30 cellular contexts compared by ENCODE assay signal in genomic region chr3:141602706-141603105, GRCh38.
"Had no signal": no experiment of that assay in that cellular context is flagged by ENCODE, and none has a peak within 500 bp of the region (broad histone marks: within the 10 kb centered on the region; RNA-seq: fewer than 3 reads in every experiment).

No MANE protein-coding gene starts in this region.

- H3K4me1 Mint-ChIP-seq: activated naive CD4-positive, alpha-beta T cell treated with anti-CD3 and anti-CD28 coated beads, Interleukin-2, amount 10 ng/mL, durations not matched to agents 7 days and 5 days; activated naive CD8-positive, alpha-beta T cell treated with anti-CD3 and anti-CD28 coated beads, Interleukin-2, amount 10 ng/mL, durations not matched to agents 7 days and 5 days; neural crest cell; stimulated activated naive B cell treated with anti-CD40 and anti-IgM and Interleukin-4, amounts not matched to agents 10 μg/mL and 1 μg/mL and 100 μg/mL, for 72 hours had no signal

- H3K27me3 Mint-ChIP-seq: activated CD8-positive, alpha-beta T cell treated with anti-CD3 and anti-CD28 coated beads for 36 hours; activated naive CD4-positive, alpha-beta T cell treated with anti-CD3 and anti-CD28 coated beads, Interleukin-2, amount 10 ng/mL, durations not matched to agents 7 days and 5 days; activated naive CD8-positive, alpha-beta T cell treated with anti-CD3 and anti-CD28 coated beads, Interleukin-2, amount 10 ng/mL, durations not matched to agents 7 days and 5 days; dendritic cell treated with granulocyte-macrophage colony-stimulating factor and Interleukin-4, amounts not matched to agents 40 ng/mL and 50 ng/mL, for 4 days; stimulated activated naive B cell treated with anti-CD40 and anti-IgM and Interleukin-4, amounts not matched to agents 10 μg/mL and 1 μg/mL and 100 μg/mL, for 72 hours had no signal

- H3K27ac Mint-ChIP-seq: activated CD8-positive, alpha-beta T cell treated with anti-CD3 and anti-CD28 coated beads for 36 hours; activated naive CD4-positive, alpha-beta T cell treated with anti-CD3 and anti-CD28 coated beads, Interleukin-2, amount 10 ng/mL, durations not matched to agents 7 days and 5 days; activated naive CD8-positive, alpha-beta T cell treated with anti-CD3 and anti-CD28 coated beads, Interleukin-2, amount 10 ng/mL, durations not matched to agents 7 days and 5 days; activated T-helper 1 cell treated with anti-CD3 and anti-CD28 coated beads, Interleukin-12 subunit alpha, Interleukin-12 subunit beta, Interleukin-2, Interleukin-4 antibody, amounts not matched to agents 30 ng/mL and 10 ng/mL and 1 ng/mL, durations not matched to agents 14 hours and 24 hours and 36 hours; dendritic cell treated with granulocyte-macrophage colony-stimulating factor and Interleukin-4, amounts not matched to agents 40 ng/mL and 50 ng/mL, for 4 days; stimulated activated naive B cell treated with anti-CD40 and anti-IgM and Interleukin-4, amounts not matched to agents 10 μg/mL and 1 μg/mL and 100 μg/mL, for 72 hours had no signal

- H3K36me3 ChIP-seq: prostate gland, uterus, WERI-Rb-1 had no signal

- H3K4me2 ChIP-seq: smooth muscle cell had no signal

- DNase-seq: activated CD4-positive, alpha-beta T cell treated with anti-CD3 and anti-CD28 coated beads, Interleukin-2, amount 50 U/mL, for 1 hour; activated CD4-positive, CD25-positive, alpha-beta regulatory T cell treated with anti-CD3 and anti-CD28 coated beads, Interleukin-2, amount 50 U/mL, for 72 hours; activated CD8-positive, alpha-beta T cell treated with anti-CD3 and anti-CD28 coated beads for 36 hours; activated gamma-delta T cell; activated naive CD4-positive, alpha-beta T cell treated with anti-CD3 and anti-CD28 coated beads, Interleukin-2, amount 10 ng/mL, durations not matched to agents 7 days and 5 days; activated naive CD8-positive, alpha-beta T cell treated with anti-CD3 and anti-CD28 coated beads, Interleukin-2, amount 10 ng/mL, durations not matched to agents 7 days and 5 days; caudate nucleus; esophagus squamous epithelium; glutamatergic neuron; islet precursor cell; left ventricle myocardium inferior; mucosa of descending colon; nucleus accumbens; pancreas; stimulated activated CD4-positive, alpha-beta T cell treated with anti-CD3 and anti-CD28 coated beads, Interleukin-1b, Interleukin-23, amount 100 ng/mL, for 48 hours; stimulated activated CD4-positive, alpha-beta T cell treated with anti-CD3 and anti-CD28 coated beads, Interleukin-4, amount 100 ng/mL, for 4 hours; stimulated activated CD8-positive, alpha-beta memory T cell treated with anti-CD3 and anti-CD28 coated beads, Interleukin-4, amount 100 ng/mL, for 48 hours; stimulated activated naive B cell treated with anti-CD40 and anti-IgM and Interleukin-4, amounts not matched to agents 10 μg/mL and 1 μg/mL and 100 μg/mL, for 72 hours; stomach; uterus; WERI-Rb-1 had no signal

- H3K27ac ChIP-seq: epithelial cell of prostate, esophagus squamous epithelium, left ventricle myocardium inferior, pancreas, prostate gland, SK-N-MC, tibial nerve, WERI-Rb-1 had no signal

- H3K27me3 ChIP-seq: esophagus squamous epithelium, pancreas, stomach, tibial nerve, uterus had no signal

- H3K9me3 ChIP-seq: esophagus squamous epithelium, mucosa of descending colon, pancreas, prostate gland had no signal

- H3K4me3 ChIP-seq: esophagus squamous epithelium, left ventricle myocardium inferior, lung, mucosa of descending colon, pancreas, prostate gland, SK-N-MC, smooth muscle cell, stomach, tibial nerve, uterus had no signal

- H3K4me1 ChIP-seq: esophagus squamous epithelium, pancreas, prostate gland, stomach, tibial nerve, uterus had no signal

- ATAC-seq: activated CD8-positive, alpha-beta T cell treated with anti-CD3 and anti-CD28 coated beads for 36 hours; mucosa of descending colon; pancreas; stimulated activated naive B cell treated with anti-CD40 and anti-IgM and Interleukin-4, amounts not matched to agents 10 μg/mL and 1 μg/mL and 100 μg/mL, for 72 hours had no signal

- H3K4me3 Mint-ChIP-seq: activated CD8-positive, alpha-beta T cell treated with anti-CD3 and anti-CD28 coated beads for 36 hours; activated naive CD4-positive, alpha-beta T cell treated with anti-CD3 and anti-CD28 coated beads, Interleukin-2, amount 10 ng/mL, durations not matched to agents 7 days and 5 days; activated naive CD8-positive, alpha-beta T cell treated with anti-CD3 and anti-CD28 coated beads, Interleukin-2, amount 10 ng/mL, durations not matched to agents 7 days and 5 days; activated T-helper 1 cell treated with anti-CD3 and anti-CD28 coated beads, Interleukin-12 subunit alpha, Interleukin-12 subunit beta, Interleukin-2, Interleukin-4 antibody, amounts not matched to agents 30 ng/mL and 10 ng/mL and 1 ng/mL, durations not matched to agents 14 hours and 24 hours and 36 hours; dendritic cell treated with granulocyte-macrophage colony-stimulating factor and Interleukin-4, amounts not matched to agents 40 ng/mL and 50 ng/mL, for 4 days; neural crest cell; stimulated activated naive B cell treated with anti-CD40 and anti-IgM and Interleukin-4, amounts not matched to agents 10 μg/mL and 1 μg/mL and 100 μg/mL, for 72 hours had no signal
